In the genomic region with DNA sequence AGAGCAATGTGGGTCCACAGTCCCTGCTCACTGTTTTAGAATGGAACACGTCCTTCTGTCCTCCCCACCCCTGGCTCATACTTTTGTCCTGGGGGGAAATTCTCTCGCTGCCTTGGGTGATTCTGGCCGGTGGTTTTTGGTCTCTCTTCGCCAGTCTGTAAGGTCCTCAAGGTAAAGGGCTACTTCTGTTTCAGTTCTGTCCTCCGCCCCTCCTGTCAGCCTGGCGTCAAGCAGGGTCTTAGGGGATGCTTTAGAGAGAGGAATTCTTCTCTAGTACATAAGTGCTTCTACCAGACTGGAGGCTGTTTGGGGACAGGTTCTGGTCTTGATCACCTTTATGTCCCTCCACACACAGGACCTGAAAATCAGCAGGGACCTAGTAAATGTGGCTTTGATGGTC, we compare ENCODE assay signal across 8 cellular contexts. TPM values are rescaled to one million over a fixed set of nuclear protein-coding genes. Genes with fewer than 3 reads are reported as not detected.
DNase-seq lines count a peak whose midpoint lies in the region; ATAC-seq lines count a peak whose summit lies in the region.

No MANE protein-coding gene starts in this region.

- peaks cover 34% of the 10 kb centered on the region for H3K36me3 Mint-ChIP-seq in T-helper 2 cell treated with Interferon-gamma antibody and Interleukin-4, amounts not matched to agents 5 μg/mL and 100 μg/mL, for 36 hours (ENCODE audit: low read depth)
- peaks cover 28% of the 10 kb centered on the region for H3K36me3 Mint-ChIP-seq in activated CD4-positive, alpha-beta memory T cell treated with anti-CD3 and anti-CD28 coated beads for 36 hours

- peaks cover 12% of the 10 kb centered on the region for H3K9me3 Mint-ChIP-seq in T-helper 2 cell treated with Interferon-gamma antibody and Interleukin-4, amounts not matched to agents 5 μg/mL and 100 μg/mL, for 36 hours
- H3K9me3 Mint-ChIP-seq in activated CD4-positive, alpha-beta memory T cell treated with anti-CD3 and anti-CD28 coated beads for 36 hours, result no peaks in the 10 kb centered on the region

- peak overlapping the region; percentile 94 for H3K27ac Mint-ChIP-seq in T-helper 2 cell treated with Interferon-gamma antibody and Interleukin-4, amounts not matched to agents 5 μg/mL and 100 μg/mL, for 36 hours
- peak overlapping the region; percentile 95 for H3K27ac Mint-ChIP-seq in activated CD4-positive, alpha-beta memory T cell treated with anti-CD3 and anti-CD28 coated beads for 36 hours

- POLR2A ChIA-PET in activated CD4-positive, alpha-beta memory T cell treated with anti-CD3 and anti-CD28 coated beads for 36 hours (lab: Charles Lee), result interaction anchor here (1.0 to 8.1 kb wide), 5 partner anchors 14 to 70 kb away, joined by 3 to 75 read pairs (median 8); a partner anchor contains a TSS

- H3K36me3 ChIP-seq in iPS DF 6.9 (ENCODE audit: control insufficient read depth, insufficient read depth, low read length), result no peaks in the 10 kb centered on the region
- H3K36me3 ChIP-seq in subcutaneous abdominal adipose tissue (ENCODE audit: control insufficient read depth in 5 of 5, insufficient read depth in 5 of 5, low read length in 5 of 5), result peaks cover 0 to 9% (median 6%) of the 10 kb centered on the region in 5 donors

- intact Hi-C loops in activated CD4-positive, alpha-beta memory T cell treated with anti-CD3 and anti-CD28 coated beads for 36 hours (cut with micrococcal nuclease), result no loop called here

- peak overlapping the region in 4 of 5 donors; percentile 52 to 79 (median 66) for H3K9ac ChIP-seq in subcutaneous abdominal adipose tissue (ENCODE audit: low read length in 5 of 5)

- H3K4me3 Mint-ChIP-seq in T-helper 2 cell treated with Interferon-gamma antibody and Interleukin-4, amounts not matched to agents 5 μg/mL and 100 μg/mL, for 36 hours, result peak overlapping the region; percentile 98
- H3K4me3 Mint-ChIP-seq in activated CD4-positive, alpha-beta memory T cell treated with anti-CD3 and anti-CD28 coated beads for 36 hours, result peak overlapping the region; percentile 99

- no peaks in the 10 kb centered on the region for H3K9me3 ChIP-seq in iPS DF 6.9 (ENCODE audit: control insufficient read depth, insufficient read depth, low read length)
- H3K9me3 ChIP-seq in subcutaneous abdominal adipose tissue (ENCODE audit: control insufficient read depth in 5 of 5, low read length in 5 of 5), result no peaks in the 10 kb centered on the region

- DNase-seq in T-helper 2 cell treated with Interferon-gamma antibody and Interleukin-4, amounts not matched to agents 5 μg/mL and 100 μg/mL, for 36 hours (ENCODE audit: low spot score), result no peak
- DNase-seq in T-helper 2 cell, result no peak
- no peak for DNase-seq in activated CD4-positive, alpha-beta memory T cell treated with anti-CD3 and anti-CD28 coated beads for 36 hours
- DNase-seq in iPS DF 6.9 (ENCODE audit: low read depth, low spot score), result no peak
- no peak for DNase-seq in DMS79 (lab: John Stamatoyannopoulos, UW)

- H3K4me3 ChIP-seq in iPS DF 6.9 (ENCODE audit: low read length) (peak overlapping the region; percentile 35; the same call in 1 of the 2 replicates), subcutaneous abdominal adipose tissue (ENCODE audit: low read depth in 1 of 5, low read length in 5 of 5) (peak overlapping the region; percentile 82 to 96 (median 92))

- CTCF ChIA-PET in activated CD4-positive, alpha-beta memory T cell treated with anti-CD3 and anti-CD28 coated beads for 36 hours (lab: Charles Lee), result interaction anchor here (0.9 to 7.1 kb wide), 8 partner anchors 8 to 360 kb away, joined by 3 to 96 read pairs (median 4); a partner anchor contains a TSS

- no peak for ATAC-seq in HG03565 (IDR thresholded peaks at IDR 0.05; ENCODE audit: unreplicated experiment)
- no peak for ATAC-seq in HG03520 (IDR thresholded peaks at IDR 0.05; ENCODE audit: unreplicated experiment)

- no CpG with 5 or more reads among the region's 6 CpGs for WGBS in iPS DF 6.9 (ENCODE audit: insufficient coverage, insufficient read length)

- H3K4me1 Mint-ChIP-seq in T-helper 2 cell treated with Interferon-gamma antibody and Interleukin-4, amounts not matched to agents 5 μg/mL and 100 μg/mL, for 36 hours (ENCODE audit: low read depth), result peaks cover 43% of the 10 kb centered on the region
- peaks cover 42% of the 10 kb centered on the region for H3K4me1 Mint-ChIP-seq in activated CD4-positive, alpha-beta memory T cell treated with anti-CD3 and anti-CD28 coated beads for 36 hours (ENCODE audit: low read depth)

- H3K27ac ChIP-seq in iPS DF 6.9 (ENCODE audit: low read length) (no peak overlapping the region), subcutaneous abdominal adipose tissue (ENCODE audit: low read depth, low read length) (peak overlapping the region; percentile 52)

- H3K4me1 ChIP-seq in iPS DF 6.9 (ENCODE audit: control insufficient read depth, insufficient read depth, low read length) (peaks cover 2% of the 10 kb centered on the region), subcutaneous abdominal adipose tissue (ENCODE audit: control insufficient read depth in 5 of 5, insufficient read depth in 5 of 5, low read length in 5 of 5) (peaks cover 4 to 40% (median 35%) of the 10 kb centered on the region in 5 donors)

- H3K27me3 ChIP-seq in iPS DF 6.9 (ENCODE audit: control insufficient read depth, insufficient read depth, low read length), result no peaks in the 10 kb centered on the region
- no peaks in the 10 kb centered on the region for H3K27me3 ChIP-seq in subcutaneous abdominal adipose tissue (ENCODE audit: control insufficient read depth in 5 of 5, insufficient read depth in 4 of 5, low read length in 5 of 5)

- peaks cover 4% of the 10 kb centered on the region for H3K27me3 Mint-ChIP-seq in T-helper 2 cell treated with Interferon-gamma antibody and Interleukin-4, amounts not matched to agents 5 μg/mL and 100 μg/mL, for 36 hours (ENCODE audit: low read depth)
- H3K27me3 Mint-ChIP-seq in activated CD4-positive, alpha-beta memory T cell treated with anti-CD3 and anti-CD28 coated beads for 36 hours, result no peaks in the 10 kb centered on the region

RNA-seq across cellular contexts. Expression of a gene that starts 0.6 kb away (rescaled TPM):
- 10 to 100 TPM; 50.7 to 52.0 TPM for total RNA-seq in activated CD4-positive, alpha-beta memory T cell treated with anti-CD3 and anti-CD28 coated beads for 36 hours

RNA-seq across cellular contexts. Expression of a gene that starts 5.7 kb away (rescaled TPM):
- 10 to 100 TPM; 17.0 to 19.7 TPM for total RNA-seq in activated CD4-positive, alpha-beta memory T cell treated with anti-CD3 and anti-CD28 coated beads for 36 hours

RNA-seq across cellular contexts. Expression of a gene that starts 16.6 kb away (rescaled TPM):
- 10 to 100 TPM; 19.3 to 20.3 TPM for total RNA-seq in activated CD4-positive, alpha-beta memory T cell treated with anti-CD3 and anti-CD28 coated beads for 36 hours
